1 cellular context compared by ENCODE assay signal in genomic region chr12:132218915-132219314, GRCh38.
TF ChIP-seq lines count a peak whose summit lies in the region.

No MANE protein-coding gene starts in this region.

TF ChIP-seq in HEK293, 187 proteins besides CTCF, POLR2A, EP300 and RAD21 (continued from another document):
- TF ChIP-seq ZSCAN23 (tag by site-specific recombination; IDR thresholded peaks at IDR 0.05) (no peak), RBAK (tag by site-specific recombination; IDR thresholded peaks at IDR 0.05) (no peak), ZNF624 (tag by site-specific recombination; IDR thresholded peaks at IDR 0.05) (no peak), ZNF473 (tag by site-specific recombination; IDR thresholded peaks at IDR 0.05) (no peak)
- TF ChIP-seq, protein P1, sequence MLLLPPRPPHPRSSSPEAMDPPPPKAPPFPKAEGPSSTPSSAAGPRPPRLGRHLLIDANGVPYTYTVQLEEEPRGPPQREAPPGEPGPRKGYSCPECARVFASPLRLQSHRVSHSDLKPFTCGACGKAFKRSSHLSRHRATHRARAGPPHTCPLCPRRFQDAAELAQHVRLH (tag by site-specific recombination; IDR thresholded peaks at IDR 0.05) = no peak
